Comparison of ENCODE assay signal across 19 cellular contexts in the genomic region with DNA sequence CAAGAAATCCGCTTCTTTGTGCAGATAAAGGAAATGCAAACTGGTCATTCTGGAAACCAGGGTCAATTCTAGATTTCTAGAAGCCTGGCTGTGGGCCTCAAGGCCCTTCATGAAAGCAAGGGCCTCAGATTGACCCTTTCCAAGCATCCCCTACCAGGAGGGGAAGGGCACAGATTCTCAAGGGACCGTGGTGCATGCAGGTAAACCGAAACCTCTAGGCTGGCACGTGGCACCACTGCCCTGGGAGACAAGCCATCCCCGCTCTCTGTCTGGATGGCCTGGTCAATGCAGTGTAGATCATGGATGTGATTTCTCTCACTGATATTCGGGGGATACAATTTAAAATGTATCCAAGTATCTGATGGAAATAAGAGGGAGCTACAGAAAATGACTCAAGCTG.
"Had no signal": no experiment of that assay in that cellular context is flagged by ENCODE, and none has a peak within 500 bp of the region (broad histone marks: within the 10 kb centered on the region; RNA-seq: fewer than 3 reads in every experiment).

No MANE protein-coding gene starts in this region.

- DNase-seq: activated CD4-positive, alpha-beta T cell treated with anti-CD3 and anti-CD28 coated beads, Interleukin-2, amount 10 ng/mL, durations not matched to agents 24 days and 14 days; activated CD8-positive, alpha-beta memory T cell treated with anti-CD3 and anti-CD28 coated beads, Interleukin-2, amount 50 U/mL, for 4 hours; activated naive CD4-positive, alpha-beta T cell treated with anti-CD3 and anti-CD28 coated beads, Interleukin-2, amount 50 U/mL, for 16 hours; activated T-cell treated with anti-CD3 and anti-CD28 coated beads, Interleukin-2, amount 50 U/mL, for 48 hours; aorta; cerebellar nuclear complex; cortex of kidney; effector CD4-positive, alpha-beta T cell; left lung; retina; stimulated activated CD4-positive, alpha-beta T cell treated with anti-CD3 and anti-CD28 coated beads, Interleukin-12 subunit alpha, Interleukin-12 subunit beta, amount 100 ng/mL, for 4 hours; stimulated activated CD4-positive, alpha-beta T cell treated with anti-CD3 and anti-CD28 coated beads, Interleukin-1b, Interleukin-23, amount 100 ng/mL, for 48 hours; stimulated activated CD8-positive, alpha-beta memory T cell treated with anti-CD3 and anti-CD28 coated beads, Interleukin-4, amount 100 ng/mL, for 48 hours; stimulated activated naive CD4-positive, alpha-beta T cell treated with Interleukin-2 at 50 U/mL for 16 hours; T-cell; T-helper 9 cell; thyroid gland had no signal

- ATAC-seq: left lung, T-cell had no signal

- H3K4me3 ChIP-seq: left lung, thyroid gland had no signal

- H3K27ac ChIP-seq: left lung, thyroid gland had no signal

- FAIRE-seq: frontal cortex, keratinocyte had no signal

- H3K9me3 ChIP-seq: left lung, thyroid gland had no signal

- H3K36me3 ChIP-seq: left lung, thyroid gland had no signal

- H3K27me3 ChIP-seq: left lung, thyroid gland had no signal
